Comparison of ENCODE assay signal across 21 cellular contexts in the genomic region with DNA sequence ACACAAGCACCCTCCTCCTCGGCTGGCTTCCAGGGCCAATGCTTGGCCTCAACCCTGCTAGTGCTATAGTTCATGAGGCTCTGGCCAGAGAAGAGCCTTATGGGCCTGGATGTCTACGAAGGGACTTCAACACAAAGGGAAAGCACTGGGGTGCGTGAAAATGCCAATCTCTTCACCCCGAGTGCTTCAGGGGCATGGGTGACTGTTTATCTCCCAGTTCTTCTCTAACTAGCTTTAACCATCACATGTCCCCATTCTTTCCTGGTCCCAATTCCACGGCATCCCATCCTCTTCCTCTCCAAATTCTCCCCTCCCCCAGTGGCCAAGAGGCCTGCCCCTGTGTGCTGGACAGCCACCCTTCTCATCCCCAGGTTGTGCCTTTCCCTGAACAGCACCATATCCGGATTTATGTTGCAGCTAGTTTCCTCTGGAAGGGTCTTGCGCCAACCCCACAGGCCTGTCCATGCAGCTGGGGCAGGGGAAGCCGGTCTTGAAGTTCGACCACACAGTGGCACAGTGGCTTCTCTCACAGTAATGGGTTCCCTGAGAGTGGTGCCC. TPM values are rescaled to one million over a fixed set of nuclear protein-coding genes. Genes with fewer than 3 reads are reported as not detected.
DNase-seq lines count a peak whose midpoint lies in the region; ATAC-seq and TF ChIP-seq lines count a peak whose summit lies in the region.
"Had no signal": no experiment of that assay in that cellular context is flagged by ENCODE, and none has a peak within 500 bp of the region (broad histone marks: within the 10 kb centered on the region; RNA-seq: fewer than 3 reads in every experiment).

No MANE protein-coding gene starts in this region.

- H2BK20ac ChIP-seq in IMR-90 (ENCODE audit: low read depth, low read length) = no peak overlapping the region

- H3K9me3 ChIP-seq in BLaER1 (no peaks in the 10 kb centered on the region), IMR-90 (ENCODE audit: control insufficient read depth, insufficient read depth, low read length) (no peaks in the 10 kb centered on the region), hepatocyte (ENCODE audit: low read depth) (no peaks in the 10 kb centered on the region)
- H3K9me3 ChIP-seq: A549, SK-N-SH had no signal

- TF ChIP-seq CTCF in IMR-90 (conservative IDR thresholded peaks at IDR 0.05; ENCODE audit: low read depth, low read length) (no peak), hepatocyte (IDR thresholded peaks at IDR 0.05; ENCODE audit: poor library complexity) (no peak), osteocyte (IDR thresholded peaks at IDR 0.05) (no peak)

- whole genome bisulfite sequencing in IMR-90 (ENCODE audit: extremely low coverage in 2 of 2, insufficient read length in 1 of 2), 2 experiments = 85% methylated on average over 6 of the region's 9 CpGs; no CpG with 5 or more reads in 1 of the 2 experiments
- WGBS in hepatocyte (ENCODE audit: low lambda C conversion rate, missing lambda C conversion rate) = 96% methylated on average over 9 of the region's 9 CpGs

- H3K4ac ChIP-seq in IMR-90 (ENCODE audit: low read depth, low read length) = no peak overlapping the region

- no peaks in the 10 kb centered on the region for H3K79me1 ChIP-seq in IMR-90 (ENCODE audit: low read depth in 1 of 2, low read length in 2 of 2)

- no peak overlapping the region for H4K91ac ChIP-seq in IMR-90 (ENCODE audit: insufficient read depth, low read depth, low read length)

- H3K4me3 ChIP-seq in BLaER1 = no peak overlapping the region
- no peak overlapping the region for H3K4me3 ChIP-seq in IMR-90 (ENCODE audit: insufficient read depth, low read depth, low read length)
- no peak overlapping the region for H3K4me3 ChIP-seq in hepatocyte
- H3K4me3 ChIP-seq: A549, GM23248 had no signal

- no peak overlapping the region for H3K27ac ChIP-seq in BLaER1
- H3K27ac ChIP-seq in IMR-90 (ENCODE audit: insufficient read depth, low read length) = no peak overlapping the region
- peak overlapping the region; percentile 78 for H3K27ac ChIP-seq in hepatocyte
- H3K27ac ChIP-seq: A549, GM23248, KMS-11 had no signal

- no peaks in the 10 kb centered on the region for H3K36me3 Mint-ChIP-seq in osteocyte (ENCODE audit: unreplicated experiment)

- H4K5ac ChIP-seq in IMR-90 (ENCODE audit: low read depth, low read length) = no peak overlapping the region

- H3K14ac ChIP-seq in IMR-90 (replicated peaks; ENCODE audit: low read depth, low read length) = no peak overlapping the region

- H3K4me2 ChIP-seq in BLaER1 (peak overlapping the region; percentile 88), IMR-90 (ENCODE audit: low read depth, low read length) (no peak overlapping the region), hepatocyte (no peak overlapping the region)
- H3K4me2 ChIP-seq: A549, KMS-11, SK-N-SH had no signal

- intact Hi-C loops in IMR-90 (cut with micrococcal nuclease) = no loop called here

- no peak overlapping the region for H2BK15ac ChIP-seq in IMR-90 (ENCODE audit: low read depth, low read length)

- ATAC-seq in IMR-90 (ENCODE audit: low read depth) (no peak), HG03571 (IDR thresholded peaks at IDR 0.05; ENCODE audit: unreplicated experiment) (no peak), GM18858 (IDR thresholded peaks at IDR 0.05; ENCODE audit: unreplicated experiment) (no peak)
- no peak for ATAC-seq in stimulated activated naive CD8-positive, alpha-beta T cell treated with anti-CD3 and anti-CD28 coated beads, Interleukin-15, Interleukin-2, amounts not matched to agents 100 U/mL and 50 U/mL, for 24 hours
- ATAC-seq: A549, HepG2 had no signal

- H3K4me1 ChIP-seq in BLaER1 (peaks cover 64% of the 10 kb centered on the region), IMR-90 (ENCODE audit: control insufficient read depth, insufficient read depth, low read length) (no peaks in the 10 kb centered on the region; the same call in 1 of the 2 replicates), hepatocyte (ENCODE audit: insufficient read depth) (peaks cover 41% of the 10 kb centered on the region)

- TF ChIP-seq RAD21 in IMR-90 (IDR thresholded peaks at IDR 0.05; ENCODE audit: low read length) = no peak

- no peaks in the 10 kb centered on the region for H3K27me3 Mint-ChIP-seq in osteocyte (ENCODE audit: unreplicated experiment)

- H2AK5ac ChIP-seq in IMR-90 (ENCODE audit: low read depth, low read length) = no peak overlapping the region

- in situ Hi-C loops in IMR-90 (cut with MboI; ENCODE audit: low sequenced_read_pairs) = no loop called here

- peak overlapping the region; percentile 91 for H2AK9ac ChIP-seq in IMR-90 (replicated peaks; ENCODE audit: low read depth, low read length, poor library complexity)

- no peaks in the 10 kb centered on the region for H3K9me2 ChIP-seq in hepatocyte (replicated peaks; ENCODE audit: insufficient read depth)
- H3K9me2 ChIP-seq: SK-N-SH had no signal

- dilution Hi-C loops in IMR-90 (cut with HindIII; ENCODE audit: low sequenced_read_pairs, unreplicated experiment) = no loop called here

- H3K23ac ChIP-seq in IMR-90 (ENCODE audit: low read depth, low read length) = no peak overlapping the region

- BruUV-seq in IMR-90 (replicated peaks; lab: Mats Ljungman, UMichigan) = no TSS peak

- H3K4me1 Mint-ChIP-seq in osteocyte (ENCODE audit: unreplicated experiment) = peaks cover 40% of the 10 kb centered on the region

- no peak overlapping the region for H3K56ac ChIP-seq in IMR-90 (ENCODE audit: extremely low read depth, insufficient read depth, low read length)

- H4K20me1 ChIP-seq in BLaER1 = peaks cover 6% of the 10 kb centered on the region
- no peaks in the 10 kb centered on the region for H4K20me1 ChIP-seq in IMR-90 (ENCODE audit: insufficient read depth, low read length)
- H4K20me1 ChIP-seq in hepatocyte (ENCODE audit: insufficient read depth, poor library complexity, severe bottlenecking) = no peaks in the 10 kb centered on the region

- no peaks in the 10 kb centered on the region for H3K79me2 ChIP-seq in hepatocyte

- TF ChIP-seq POLR2A in IMR-90 (IDR thresholded peaks at IDR 0.05; ENCODE audit: low read depth, low read length) = no peak

- no peak overlapping the region for H2AFZ ChIP-seq in IMR-90 (replicated peaks; ENCODE audit: low read length, poor library complexity)
- H2AFZ ChIP-seq in hepatocyte = no peak overlapping the region
- H2AFZ ChIP-seq: GM23248 had no signal

- peak overlapping the region; percentile 31 for H3K27ac Mint-ChIP-seq in osteocyte (ENCODE audit: unreplicated experiment)

- no peak overlapping the region for H2BK120ac ChIP-seq in IMR-90 (ENCODE audit: low read depth, low read length)

- H3K18ac ChIP-seq in IMR-90 (ENCODE audit: low read depth, low read length) = no peak overlapping the region

- H2BK5ac ChIP-seq in IMR-90 (ENCODE audit: low read depth, low read length, poor library complexity, severe bottlenecking) = no peak overlapping the region

- H3K36me3 ChIP-seq in BLaER1 (no peaks in the 10 kb centered on the region), IMR-90 (ENCODE audit: control insufficient read depth, insufficient read depth, low read length) (no peaks in the 10 kb centered on the region), hepatocyte (replicated peaks; ENCODE audit: insufficient read depth, low read depth) (no peaks in the 10 kb centered on the region)

- H3K4me3 Mint-ChIP-seq in osteocyte (ENCODE audit: unreplicated experiment) = no peak overlapping the region

- no peak overlapping the region for H4K8ac ChIP-seq in IMR-90 (ENCODE audit: low read depth in 2 of 2, low read length in 2 of 2)

- H3K9ac ChIP-seq in BLaER1 = no peak overlapping the region
- no peak overlapping the region for H3K9ac ChIP-seq in IMR-90 (ENCODE audit: low read depth, low read length)
- H3K9ac ChIP-seq: GM23248, KMS-11, SK-N-SH had no signal

- DNase-seq in IMR-90 (no peak), hepatocyte (ENCODE audit: low spot score) (no peak), osteocyte (ENCODE audit: extremely low spot score, unreplicated experiment) (no peak)
- no peak for DNase-seq in stimulated activated naive CD8-positive, alpha-beta T cell treated with anti-CD3 and anti-CD28 coated beads, Interleukin-15, Interleukin-2, amounts not matched to agents 100 U/mL and 50 U/mL, for 24 hours
- no peak for DNase-seq in activated T-cell treated with anti-CD3 and anti-CD28 coated beads, Interleukin-2, amount 50 U/mL, for 1 hour
- DNase-seq: DMS79 treated with DMSO at 0.1 percent for 48 hours, GM23248, NCI-H1417, NCI-H187, NCI-H2107, NCI-H510A treated with DMSO at 0.1 percent for 48 hours, NCI-H774, SHP77 treated with DMSO at 0.1 percent for 48 hours, SK-N-SH had no signal

- POLR2A ChIA-PET in IMR-90 (lab: Charles Lee; ENCODE audit: unreplicated experiment) = no interaction called here

- H3K27me3 ChIP-seq in BLaER1 (peaks cover 48% of the 10 kb centered on the region), IMR-90 (ENCODE audit: control insufficient read depth, insufficient read depth, low read length) (peaks cover 17% of the 10 kb centered on the region), hepatocyte (no peaks in the 10 kb centered on the region)

- CTCF ChIA-PET in IMR-90 (lab: Yijun Ruan, JAX) = interaction anchor here (0.9 kb wide), 1 partner anchor 58 kb away, joined by 3 read pairs; no protein-coding TSS in a partner anchor

- no peaks in the 10 kb centered on the region for H3K9me3 Mint-ChIP-seq in osteocyte (ENCODE audit: unreplicated experiment)

- no peaks in the 10 kb centered on the region for H3K9me1 ChIP-seq in IMR-90 (ENCODE audit: insufficient read depth, low read length)

TF ChIP-seq in IMR-90, 13 proteins besides CTCF, POLR2A, EP300 and RAD21 (continues in another document):
- TF ChIP-seq NFE2L2 (IDR thresholded peaks at IDR 0.05; ENCODE audit: low read depth, low read length) (no peak), MAFK (IDR thresholded peaks at IDR 0.05; ENCODE audit: low read depth, low read length) (no peak), SMC3 (IDR thresholded peaks at IDR 0.05; ENCODE audit: low read depth, low read length) (no peak), CHD1 (IDR thresholded peaks at IDR 0.05; ENCODE audit: low read depth, low read length) (no peak), FOS (IDR thresholded peaks at IDR 0.05; ENCODE audit: low read depth, low read length) (no peak), MAZ (IDR thresholded peaks at IDR 0.05; ENCODE audit: borderline replicate concordance, low read depth, low read length) (no peak), CEBPB (IDR thresholded peaks at IDR 0.05; ENCODE audit: low read depth, low read length) (no peak)

RNA-seq across cellular contexts. Expression of gene ABCA4, which starts 16.7 kb away (rescaled TPM):
- total RNA-seq in IMR-90 (2012; rRNA removed) = under 0.01 TPM in 2 replicates
- 0.11 and 0.36 TPM in 2 replicates for polyA plus RNA-seq in IMR-90 (2012; rRNA removed)
- polyA plus RNA-seq in IMR-90 (2012; cell fraction: cytosol; rRNA removed) = 0.01 and 0.07 TPM in 2 replicates
- polyA plus RNA-seq in IMR-90 (2012; cell fraction: nucleus; rRNA removed; ENCODE audit: low replicate concordance) = 0.40 and 0.99 TPM in 2 replicates
- total RNA-seq in hepatocyte = 0.53 and 1.0 TPM in 2 replicates
- polyA plus RNA-seq in hepatocyte = 1.4 and 2.1 TPM in 2 replicates
- total RNA-seq in osteocyte = 6.0 and 6.6 TPM in 2 replicates
- total RNA-seq: OCI-LY7 had no signal
